8 cellular contexts compared by ENCODE assay signal in genomic region chr6:19805146-19805515, GRCh38. TPM values are rescaled to one million over a fixed set of nuclear protein-coding genes. Genes with fewer than 3 reads are reported as not detected.
A peak's percentile ranks its signal among the peaks of the same experiment; 100 is the strongest.
DNase-seq lines count a peak whose midpoint lies in the region; ATAC-seq and TF ChIP-seq lines count a peak whose summit lies in the region.

No MANE protein-coding gene starts in this region.

- TF ChIP-seq POLR2A in uterus (IDR thresholded peaks at IDR 0.05): no peak

- no peaks in the 10 kb centered on the region for H3K27me3 ChIP-seq in cardiac muscle cell
- no peaks in the 10 kb centered on the region for H3K27me3 ChIP-seq in lower lobe of right lung (ENCODE audit: low read depth)
- H3K27me3 ChIP-seq in uterus: no peaks in the 10 kb centered on the region

- ATAC-seq in Right ventricle myocardium inferior: no peak
- ATAC-seq in lower lobe of right lung: peak in 1 of 2 donors; percentile 31
- ATAC-seq in GM21515 (IDR thresholded peaks at IDR 0.05; ENCODE audit: unreplicated experiment): no peak

- intact Hi-C loops in Right ventricle myocardium inferior (cut with DNase I) (loop anchor here (2.0 to 10.0 kb wide), 2 partner anchors 32 to 410 kb away; partner anchors contain the start of genes ID4 and MBOAT1), lower lobe of right lung (cut with DNase I) (no loop called here), uterus (cut with DNase I; ENCODE audit: low total_unique reads) (no loop called here)

- peak overlapping the region; percentile 24 for H3K4me3 ChIP-seq in cardiac muscle cell
- peak overlapping the region; percentile 42 for H3K4me3 ChIP-seq in astrocyte of the spinal cord (ENCODE audit: low read depth, low read length)
- peak overlapping the region; percentile 60 for H3K4me3 ChIP-seq in lower lobe of right lung
- peak overlapping the region; percentile 24 to 46 for H3K4me3 ChIP-seq in uterus

- DNase-seq in cardiac muscle cell (ENCODE audit: low read depth in 1 of 2, low spot score in 1 of 2) (no peak), Right ventricle myocardium inferior (ENCODE audit: missing footprints) (no peak), astrocyte of the spinal cord (ENCODE audit: low read depth, low spot score) (peak; percentile 46), lower lobe of right lung (no peak), uterus (no peak), NCI-H2107 treated with DMSO at 0.1 percent for 48 hours (lab: John Stamatoyannopoulos, UW; ENCODE audit: unreplicated experiment) (no peak), SHP77 treated with DMSO at 0.1 percent for 48 hours (lab: John Stamatoyannopoulos, UW) (no peak)

- H3K36me3 ChIP-seq in cardiac muscle cell (no peaks in the 10 kb centered on the region), lower lobe of right lung (no peaks in the 10 kb centered on the region), uterus (no peaks in the 10 kb centered on the region)

- no peaks in the 10 kb centered on the region for H3K9me3 ChIP-seq in cardiac muscle cell (ENCODE audit: low read depth)
- no peaks in the 10 kb centered on the region for H3K9me3 ChIP-seq in lower lobe of right lung
- H3K9me3 ChIP-seq in uterus: no peaks in the 10 kb centered on the region

- TF ChIP-seq CTCF in cardiac muscle cell (IDR thresholded peaks at IDR 0.05; ENCODE audit: low read depth, low read length) (no peak), astrocyte of the spinal cord (IDR thresholded peaks at IDR 0.05; ENCODE audit: low read depth, low read length) (no peak), lower lobe of right lung (IDR thresholded peaks at IDR 0.05) (no peak), uterus (IDR thresholded peaks at IDR 0.05) (no peak)

- H3K4me1 ChIP-seq in cardiac muscle cell (ENCODE audit: low read depth): peaks cover 16% of the 10 kb centered on the region
- peaks cover 7% of the 10 kb centered on the region for H3K4me1 ChIP-seq in lower lobe of right lung
- H3K4me1 ChIP-seq in uterus: peaks cover 0 to 5% of the 10 kb centered on the region in 2 donors

- in situ Hi-C loops in astrocyte of the spinal cord (cut with HindIII; ENCODE audit: low sequenced_read_pairs): no loop called here

- H3K27ac ChIP-seq in cardiac muscle cell (peak overlapping the region; percentile 99), lower lobe of right lung (peak overlapping the region; percentile 95), uterus (peak overlapping the region; percentile 71 to 86)

RNA-seq across cellular contexts. Expression of gene ID4, which starts 32.0 kb away (rescaled TPM):
- 196 and 265 TPM in 2 replicates for total RNA-seq in cardiac muscle cell
- polyA plus RNA-seq in cardiac muscle cell: 312 and 349 TPM in 2 replicates
- total RNA-seq in Right ventricle myocardium inferior: 1.6 TPM
- total RNA-seq in lower lobe of right lung: 27.8 TPM
- 100 to 1,000 TPM in 1 of 4 donors, 10 to 100 TPM in 3; 29.2 to 147 (median 57.5) TPM for total RNA-seq in uterus

Comparison
In these comparisons a context has a peak if more than half of its experiments do, and no peak if none do; other contexts are left out.
1. RNA of gene ID4, which starts 32.0 kb away (total RNA-seq): 196 to 265 TPM in cardiac muscle cell, 29.2 to 147 TPM in uterus and 27.8 TPM in lower lobe of right lung (single experiment); 1.6 TPM in Right ventricle myocardium inferior (single experiment); every median in the first group is over 10 times any median in the second.
2. Peak in every context shown above with its lines, with median percentiles within 50 percentile points of each other: H3K27ac ChIP-seq and H3K4me3 ChIP-seq.